Comparison of ENCODE assay signal across 8 cellular contexts in genomic region chr4:70722199-70722791, GRCh38. TPM values are rescaled to one million over a fixed set of nuclear protein-coding genes. Genes with fewer than 3 reads are reported as not detected.
A peak's percentile ranks its signal among the peaks of the same experiment; 100 is the strongest.
DNase-seq lines count a peak whose midpoint lies in the region; ATAC-seq and TF ChIP-seq lines count a peak whose summit lies in the region.

No MANE protein-coding gene starts in this region.

- no peaks in the 10 kb centered on the region for H3K9me3 ChIP-seq in muscle layer of colon (ENCODE audit: low read length)

- no peak overlapping the region for H3K27ac ChIP-seq in muscle layer of colon (ENCODE audit: low read depth, low read length)

- peak; percentile 64 for DNase-seq in H4 (ENCODE audit: low spot score)
- peak; percentile 59 to 74 for DNase-seq in SHP77 (lab: John Stamatoyannopoulos, UW)
- no peak for DNase-seq in central memory CD8-positive, alpha-beta T cell (ENCODE audit: low spot score in 2 of 2)
- DNase-seq in type B pancreatic cell (ENCODE audit: extremely low spot score, unreplicated experiment) = no peak
- DNase-seq in posterior vena cava (ENCODE audit: low spot score) = no peak

- H3K4me1 Mint-ChIP-seq in central memory CD8-positive, alpha-beta T cell = peaks cover 14% of the 10 kb centered on the region
- H3K4me1 Mint-ChIP-seq in type B pancreatic cell (ENCODE audit: unreplicated experiment) = peaks cover 28% of the 10 kb centered on the region

- no peaks in the 10 kb centered on the region for H3K9me3 Mint-ChIP-seq in central memory CD8-positive, alpha-beta T cell
- H3K9me3 Mint-ChIP-seq in type B pancreatic cell = no peaks in the 10 kb centered on the region

- peak overlapping the region; percentile 21 for H3K9ac ChIP-seq in muscle layer of colon (ENCODE audit: low read length)

- ATAC-seq in central memory CD8-positive, alpha-beta T cell (replicated peaks; ENCODE audit: extremely low read depth, poor library complexity, severe bottlenecking) = peak; percentile 54
- ATAC-seq in HG03432 (IDR thresholded peaks at IDR 0.05; ENCODE audit: unreplicated experiment) (no peak), HG02852 (IDR thresholded peaks at IDR 0.05; ENCODE audit: unreplicated experiment) (no peak)

- H3K4me1 ChIP-seq in muscle layer of colon (ENCODE audit: insufficient read depth, low read length) = no peaks in the 10 kb centered on the region

- intact Hi-C loops in posterior vena cava (cut with DNase I) = no loop called here

- peak overlapping the region; percentile 35 for H3K27ac Mint-ChIP-seq in central memory CD8-positive, alpha-beta T cell (ENCODE audit: low read depth)
- peak overlapping the region; percentile 85 for H3K27ac Mint-ChIP-seq in type B pancreatic cell

- H3K27me3 ChIP-seq in muscle layer of colon (ENCODE audit: control insufficient read depth in 1 of 2, insufficient read depth in 2 of 2, low read length in 2 of 2) = no peaks in the 10 kb centered on the region

- no peaks in the 10 kb centered on the region for H3K36me3 ChIP-seq in muscle layer of colon (ENCODE audit: insufficient read depth, low read length)

- H3K36me3 Mint-ChIP-seq in central memory CD8-positive, alpha-beta T cell (ENCODE audit: insufficient read depth) = peaks cover 4% of the 10 kb centered on the region
- peaks cover 7% of the 10 kb centered on the region for H3K36me3 Mint-ChIP-seq in type B pancreatic cell

- no peaks in the 10 kb centered on the region for H3K27me3 Mint-ChIP-seq in central memory CD8-positive, alpha-beta T cell
- H3K27me3 Mint-ChIP-seq in type B pancreatic cell = no peaks in the 10 kb centered on the region

- H3K4me3 Mint-ChIP-seq in central memory CD8-positive, alpha-beta T cell = no peak overlapping the region
- H3K4me3 Mint-ChIP-seq in type B pancreatic cell = peak overlapping the region; percentile 88

- H3K4me3 ChIP-seq in muscle layer of colon (ENCODE audit: low read depth in 1 of 2, low read length in 2 of 2) = peak overlapping the region; percentile 28 to 55

- TF ChIP-seq CTCF in type B pancreatic cell (conservative IDR thresholded peaks at IDR 0.05) = no peak

RNA-seq across cellular contexts. Expression of gene RUFY3, which starts 0.5 kb away (rescaled TPM):
- total RNA-seq in H4 (2014; rRNA removed; shearing (Covaris generic)) = 12.0 and 15.5 TPM in 2 replicates
- 38.3 and 74.9 TPM in 2 replicates for total RNA-seq in type B pancreatic cell (ENCODE audit: low replicate concordance)
- 10 to 100 TPM; 58.5 to 62.3 TPM for total RNA-seq in posterior vena cava

RNA-seq across cellular contexts. Expression of gene UTP3, which starts 34.0 kb away (rescaled TPM):
- 19.7 and 23.6 TPM in 2 replicates for total RNA-seq in H4 (2014; rRNA removed; shearing (Covaris generic))
- total RNA-seq in type B pancreatic cell (ENCODE audit: low replicate concordance) (26.4 and 29.1 TPM in 2 replicates), posterior vena cava (10 to 100 TPM; 22.0 to 23.2 TPM)

RNA-seq across cellular contexts. Expression of gene JCHAIN, which starts 56.0 kb away (rescaled TPM):
- 1.3 TPM in 1 of 2 replicates, not detected in the other for total RNA-seq in H4 (2014; rRNA removed; shearing (Covaris generic))
- not detected in 2 replicates for total RNA-seq in type B pancreatic cell (ENCODE audit: low replicate concordance)
- 10 to 100 TPM in 1 of 2 donors, 1 to 10 TPM in 1; 8.8 to 12.8 TPM for total RNA-seq in posterior vena cava

Comparison
In these comparisons a context has a peak if more than half of its experiments do, and no peak if none do; other contexts are left out.
1. DNase-seq: peak in H4 (single experiment) and SHP77 (2 of 2); none in central memory CD8-positive, alpha-beta T cell (0 of 2), type B pancreatic cell (single experiment) and posterior vena cava (single experiment).